1 cellular context compared by ENCODE assay signal in genomic region chr15:81893182-81893833, GRCh38.
TF ChIP-seq lines count a peak whose summit lies in the region.

No MANE protein-coding gene starts in this region.

TF ChIP-seq in GM23338, 12 proteins besides CTCF, POLR2A, EP300 and RAD21 (continued from another document):
- TF ChIP-seq NANOG (IDR thresholded peaks at IDR 0.05; ENCODE audit: borderline replicate concordance) (no peak), ZNF114 (CRISPR knock-in tag; IDR thresholded peaks at IDR 0.05) (no peak)
